11 cellular contexts compared by ENCODE assay signal in the genomic region with DNA sequence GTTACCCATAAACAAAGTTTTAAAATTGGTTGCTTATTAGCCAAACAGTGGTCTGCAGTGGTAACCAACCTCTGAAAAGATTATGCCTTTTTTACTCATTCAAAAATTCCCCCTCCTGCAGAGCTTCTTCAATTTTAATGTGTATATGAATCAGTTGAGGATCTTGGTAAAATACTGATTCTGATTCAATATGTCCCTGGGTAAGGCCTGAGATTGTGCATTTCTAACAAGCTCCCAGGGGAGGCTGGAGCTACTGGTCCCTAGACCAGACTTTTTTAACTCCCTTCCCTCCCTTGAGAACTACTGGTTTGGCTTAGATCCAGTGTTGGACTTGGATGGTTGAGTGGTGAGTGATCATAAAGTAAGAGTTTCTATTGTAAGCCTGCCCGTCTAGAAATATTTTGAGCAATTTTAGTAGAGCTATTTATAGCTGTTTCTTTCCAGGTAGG.
DNase-seq lines count a peak whose midpoint lies in the region; ATAC-seq and TF ChIP-seq lines count a peak whose summit lies in the region.
"Had no signal": no experiment of that assay in that cellular context is flagged by ENCODE, and none has a peak within 500 bp of the region (broad histone marks: within the 10 kb centered on the region; RNA-seq: fewer than 3 reads in every experiment).

No MANE protein-coding gene starts in this region.

- peak; percentile 26 to 34 for ATAC-seq in activated naive CD4-positive, alpha-beta T cell treated with anti-CD3 and anti-CD28 coated beads, Interleukin-2, amount 50 U/mL, for 72 hours

- intact Hi-C loops in sigmoid colon (cut with DNase I) = no loop called here

- TF ChIP-seq POLR2A in sigmoid colon (IDR thresholded peaks at IDR 0.05) = no peak

- no peak overlapping the region for H3K27ac ChIP-seq in sigmoid colon
- H3K27ac ChIP-seq: SJSA1 had no signal

- H3K36me3 Mint-ChIP-seq in activated naive CD4-positive, alpha-beta T cell treated with anti-CD3 and anti-CD28 coated beads, Interleukin-2, amount 50 U/mL, for 72 hours = peaks cover 0 to 30% of the 10 kb centered on the region in 2 donors

- H3K27me3 ChIP-seq in sigmoid colon = no peaks in the 10 kb centered on the region
- H3K27me3 ChIP-seq: SJSA1 had no signal

- no peak overlapping the region for H3K27ac Mint-ChIP-seq in activated naive CD4-positive, alpha-beta T cell treated with anti-CD3 and anti-CD28 coated beads, Interleukin-2, amount 50 U/mL, for 72 hours
- H3K27ac Mint-ChIP-seq: CD4-positive, alpha-beta T cell had no signal

- in situ Hi-C loops in astrocyte of the cerebellum (cut with HindIII; ENCODE audit: low sequenced_read_pairs) = no loop called here

- TF ChIP-seq CTCF in astrocyte of the cerebellum (IDR thresholded peaks at IDR 0.05; ENCODE audit: low read depth, low read length, missing control alignments) = no peak
- TF ChIP-seq CTCF in sigmoid colon (IDR thresholded peaks at IDR 0.05) = no peak

- H3K4me3 ChIP-seq in astrocyte of the cerebellum (ENCODE audit: low read depth, low read length) (no peak overlapping the region), sigmoid colon (no peak overlapping the region)
- H3K4me3 ChIP-seq: SJSA1 had no signal

- DNase-seq in activated naive CD4-positive, alpha-beta T cell treated with anti-CD3 and anti-CD28 coated beads, Interleukin-2, amount 50 U/mL, for 72 hours (ENCODE audit: low spot score in 2 of 2) = no peak
- DNase-seq in activated naive CD4-positive, alpha-beta T cell treated with anti-CD3 and anti-CD28 coated beads, Interleukin-2, amount 50 U/mL, for 16 hours = no peak
- peak; percentile 59 for DNase-seq in HS-27A (ENCODE audit: low read depth)
- DNase-seq in astrocyte of the cerebellum (ENCODE audit: low read depth) = peak; percentile 57
- peak; percentile 30 for DNase-seq in stromal cell of bone marrow (ENCODE audit: low read depth)
- no peak for DNase-seq in NOMO-1 treated with DMSO at 0.1 percent for 48 hours (lab: John Stamatoyannopoulos, UW; ENCODE audit: unreplicated experiment)
- no peak for DNase-seq in NCI-H2171 (lab: John Stamatoyannopoulos, UW)
- DNase-seq in sigmoid colon = no peak
- DNase-seq: activated gamma-delta T cell treated with Interleukin-2 at 50 U/mL for 16 hours; CD4-positive, alpha-beta T cell had no signal

- H3K4me1 ChIP-seq in sigmoid colon = peaks cover 0 to 26% (median 16%) of the 10 kb centered on the region in 4 donors

- H3K9me3 ChIP-seq in sigmoid colon = no peaks in the 10 kb centered on the region
- H3K9me3 ChIP-seq: SJSA1 had no signal

- TF ChIP-seq EP300 in sigmoid colon (IDR thresholded peaks at IDR 0.05) = no peak

- no peaks in the 10 kb centered on the region for H3K36me3 ChIP-seq in sigmoid colon
- H3K36me3 ChIP-seq: SJSA1 had no signal

- 55 to 60% methylated on average over 1 of the region's 1 CpG for WGBS in sigmoid colon, 2 donors

- H3K9me3 Mint-ChIP-seq in activated naive CD4-positive, alpha-beta T cell treated with anti-CD3 and anti-CD28 coated beads, Interleukin-2, amount 50 U/mL, for 72 hours = peaks cover 0 to 7% of the 10 kb centered on the region in 2 donors

Comparison
In these comparisons a context has a peak if more than half of its experiments do, and no peak if none do; other contexts are left out.
1. DNase-seq: peak in HS-27A (single experiment), astrocyte of the cerebellum (single experiment) and stromal cell of bone marrow (single experiment); none in activated naive CD4-positive, alpha-beta T cell treated with anti-CD3 and anti-CD28 coated beads, Interleukin-2, amount 50 U/mL, for 72 hours (0 of 2), activated naive CD4-positive, alpha-beta T cell treated with anti-CD3 and anti-CD28 coated beads, Interleukin-2, amount 50 U/mL, for 16 hours (single experiment), NOMO-1 treated with DMSO at 0.1 percent for 48 hours (single experiment), NCI-H2171 (single experiment) and sigmoid colon (single experiment).